Comparison of ENCODE assay signal across 1 cellular context in genomic region chr1:93705897-93706500, GRCh38.
TF ChIP-seq lines count a peak whose summit lies in the region.

No MANE protein-coding gene starts in this region.

TF ChIP-seq in GM23338, 12 proteins besides CTCF, POLR2A, EP300 and RAD21 (continued from another document):
- TF ChIP-seq ZNF462 (CRISPR knock-in tag; IDR thresholded peaks at IDR 0.05) (no peak), EZH2 (IDR thresholded peaks at IDR 0.05; ENCODE audit: low read depth, unreplicated experiment) (no peak), STAT1 (IDR thresholded peaks at IDR 0.05; ENCODE audit: unreplicated experiment) (no peak), NANOG (IDR thresholded peaks at IDR 0.05; ENCODE audit: borderline replicate concordance) (no peak), CREB1 (CRISPR knock-in tag; IDR thresholded peaks at IDR 0.05; ENCODE audit: low read depth) (no peak), ZNF331 (CRISPR knock-in tag; IDR thresholded peaks at IDR 0.05; ENCODE audit: low read depth) (no peak), POLR2AphosphoS5 (IDR thresholded peaks at IDR 0.05; ENCODE audit: low read depth) (no peak)
- TF ChIP-seq, protein P1, sequence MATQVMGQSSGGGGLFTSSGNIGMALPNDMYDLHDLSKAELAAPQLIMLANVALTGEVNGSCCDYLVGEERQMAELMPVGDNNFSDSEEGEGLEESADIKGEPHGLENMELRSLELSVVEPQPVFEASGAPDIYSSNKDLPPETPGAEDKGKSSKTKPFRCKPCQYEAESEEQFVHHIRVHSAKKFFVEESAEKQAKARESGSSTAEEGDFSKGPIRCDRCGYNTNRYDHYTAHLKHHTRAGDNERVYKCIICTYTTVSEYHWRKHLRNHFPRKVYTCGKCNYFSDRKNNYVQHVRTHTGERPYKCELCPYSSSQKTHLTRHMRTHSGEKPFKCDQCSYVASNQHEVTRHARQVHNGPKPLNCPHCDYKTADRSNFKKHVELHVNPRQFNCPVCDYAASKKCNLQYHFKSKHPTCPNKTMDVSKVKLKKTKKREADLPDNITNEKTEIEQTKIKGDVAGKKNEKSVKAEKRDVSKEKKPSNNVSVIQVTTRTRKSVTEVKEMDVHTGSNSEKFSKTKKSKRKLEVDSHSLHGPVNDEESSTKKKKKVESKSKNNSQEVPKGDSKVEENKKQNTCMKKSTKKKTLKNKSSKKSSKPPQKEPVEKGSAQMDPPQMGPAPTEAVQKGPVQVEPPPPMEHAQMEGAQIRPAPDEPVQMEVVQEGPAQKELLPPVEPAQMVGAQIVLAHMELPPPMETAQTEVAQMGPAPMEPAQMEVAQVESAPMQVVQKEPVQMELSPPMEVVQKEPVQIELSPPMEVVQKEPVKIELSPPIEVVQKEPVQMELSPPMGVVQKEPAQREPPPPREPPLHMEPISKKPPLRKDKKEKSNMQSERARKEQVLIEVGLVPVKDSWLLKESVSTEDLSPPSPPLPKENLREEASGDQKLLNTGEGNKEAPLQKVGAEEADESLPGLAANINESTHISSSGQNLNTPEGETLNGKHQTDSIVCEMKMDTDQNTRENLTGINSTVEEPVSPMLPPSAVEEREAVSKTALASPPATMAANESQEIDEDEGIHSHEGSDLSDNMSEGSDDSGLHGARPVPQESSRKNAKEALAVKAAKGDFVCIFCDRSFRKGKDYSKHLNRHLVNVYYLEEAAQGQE (IDR thresholded peaks at IDR 0.05; ENCODE audit: unreplicated experiment), result no peak
- TF ChIP-seq, protein P2, sequence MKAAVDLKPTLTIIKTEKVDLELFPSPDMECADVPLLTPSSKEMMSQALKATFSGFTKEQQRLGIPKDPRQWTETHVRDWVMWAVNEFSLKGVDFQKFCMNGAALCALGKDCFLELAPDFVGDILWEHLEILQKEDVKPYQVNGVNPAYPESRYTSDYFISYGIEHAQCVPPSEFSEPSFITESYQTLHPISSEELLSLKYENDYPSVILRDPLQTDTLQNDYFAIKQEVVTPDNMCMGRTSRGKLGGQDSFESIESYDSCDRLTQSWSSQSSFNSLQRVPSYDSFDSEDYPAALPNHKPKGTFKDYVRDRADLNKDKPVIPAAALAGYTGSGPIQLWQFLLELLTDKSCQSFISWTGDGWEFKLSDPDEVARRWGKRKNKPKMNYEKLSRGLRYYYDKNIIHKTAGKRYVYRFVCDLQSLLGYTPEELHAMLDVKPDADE (IDR thresholded peaks at IDR 0.05), result no peak
TF ChIP-seq in GM23338: peak in this region for 0.
